ENCODE assay signal across 1 cellular context in genomic region chr10:58322072-58322834, GRCh38.
TF ChIP-seq lines count a peak whose summit lies in the region.

No MANE protein-coding gene starts in this region.

TF ChIP-seq in HepG2, 621 proteins besides CTCF, POLR2A, EP300 and RAD21 (continued from another document and continues in another):
- TF ChIP-seq FOXP1 (IDR thresholded peaks at IDR 0.05) (no peak), FOXP1 (CRISPR knock-in tag; IDR thresholded peaks at IDR 0.05) (peak; percentile 13; the same call in 1 of the 2 replicates), HOMEZ (CRISPR knock-in tag; IDR thresholded peaks at IDR 0.05; ENCODE audit: low read depth) (peak; percentile 87), PCBP1 (IDR thresholded peaks at IDR 0.05; ENCODE audit: borderline replicate concordance, low read depth, low read length) (no peak), MXD1 (CRISPR knock-in tag; IDR thresholded peaks at IDR 0.05) (no peak), NFIC (IDR thresholded peaks at IDR 0.05; ENCODE audit: low read length) (peak; percentile 36; the same call in 1 of the 2 replicates), ZSCAN12 (CRISPR knock-in tag; IDR thresholded peaks at IDR 0.05) (no peak), ZNF652 (CRISPR knock-in tag; IDR thresholded peaks at IDR 0.05; ENCODE audit: borderline replicate concordance, low read depth) (no peak), ZNF513 (CRISPR knock-in tag; conservative IDR thresholded peaks at IDR 0.05) (no peak), FUBP1 (CRISPR knock-in tag; IDR thresholded peaks at IDR 0.05; ENCODE audit: borderline replicate concordance) (no peak), NR2F6 (IDR thresholded peaks at IDR 0.05) (peak; percentile 67), NR2F6 (CRISPR knock-in tag; IDR thresholded peaks at IDR 0.05) (peak; percentile 72), PHF21A (CRISPR knock-in tag; IDR thresholded peaks at IDR 0.05) (peak; percentile 4; the same call in 1 of the 2 replicates), MZF1 (CRISPR knock-in tag; IDR thresholded peaks at IDR 0.05; ENCODE audit: borderline replicate concordance) (no peak), STAG1 (CRISPR knock-in tag; IDR thresholded peaks at IDR 0.05) (no peak), CREM (IDR thresholded peaks at IDR 0.05) (peak; percentile 15; the same call in 1 of the 2 replicates), CREM (CRISPR knock-in tag; IDR thresholded peaks at IDR 0.05) (no peak), CEBPB (IDR thresholded peaks at IDR 0.05; ENCODE audit: borderline replicate concordance, low read depth, low read length) (peak; percentile 78; the same call in 1 of the 2 replicates), ZNF331 (CRISPR knock-in tag; IDR thresholded peaks at IDR 0.05) (peak; percentile 60; the same call in 1 of the 2 replicates), PATZ1 (CRISPR knock-in tag; IDR thresholded peaks at IDR 0.05) (0 out of 2 replicates have a peak, but pooled peaks have one; percentile 20), FOXJ3 (CRISPR knock-in tag; IDR thresholded peaks at IDR 0.05; ENCODE audit: borderline replicate concordance) (no peak), CEBPG (CRISPR knock-in tag; IDR thresholded peaks at IDR 0.05) (peak; percentile 81), SAP130 (CRISPR knock-in tag; IDR thresholded peaks at IDR 0.05; ENCODE audit: low read depth) (peak; percentile 44), SMARCC2 (IDR thresholded peaks at IDR 0.05) (no peak), ZSCAN20 (CRISPR knock-in tag; IDR thresholded peaks at IDR 0.05; ENCODE audit: borderline replicate concordance) (no peak), GABPA (IDR thresholded peaks at IDR 0.05; ENCODE audit: low read depth, low read length) (no peak), GABPA (CRISPR knock-in tag; IDR thresholded peaks at IDR 0.05; ENCODE audit: low read depth) (peak; percentile 62), HMG20A (CRISPR knock-in tag; IDR thresholded peaks at IDR 0.05; ENCODE audit: borderline replicate concordance) (peak; percentile 50; the same call in 1 of the 2 replicates), JUND (CRISPR knock-in tag; IDR thresholded peaks at IDR 0.05) (no peak), ZMYM4 (CRISPR knock-in tag; IDR thresholded peaks at IDR 0.05) (peak; percentile 54; the same call in 1 of the 2 replicates), ZNF597 (CRISPR knock-in tag; IDR thresholded peaks at IDR 0.05) (no peak), NR2F1 (CRISPR knock-in tag; IDR thresholded peaks at IDR 0.05) (peak in 1 of 2 experiments; percentile 67; a peak in 3 of 4 replicates), ERF (CRISPR knock-in tag; IDR thresholded peaks at IDR 0.05) (0 out of 2 replicates have a peak, but pooled peaks have one; percentile 46), ZBTB20 (CRISPR knock-in tag; IDR thresholded peaks at IDR 0.05; ENCODE audit: borderline replicate concordance, low read depth) (no peak), PBX2 (CRISPR knock-in tag; IDR thresholded peaks at IDR 0.05) (no peak), PRPF4 (IDR thresholded peaks at IDR 0.05; ENCODE audit: low read depth, low read length, poor library complexity, severe bottlenecking) (no peak), TCF7L2 (IDR thresholded peaks at IDR 0.05; ENCODE audit: low read depth, low read length) (no peak), RXRB (CRISPR knock-in tag; IDR thresholded peaks at IDR 0.05; ENCODE audit: borderline replicate concordance) (peak; percentile 74; the same call in 1 of the 2 replicates), SIX1 (CRISPR knock-in tag; IDR thresholded peaks at IDR 0.05; ENCODE audit: borderline replicate concordance) (peak; percentile 99), NR2F2 (IDR thresholded peaks at IDR 0.05; ENCODE audit: borderline replicate concordance, low read depth) (peak; percentile 29; the same call in 1 of the 2 replicates), ZBTB42 (CRISPR knock-in tag; IDR thresholded peaks at IDR 0.05) (no peak), E2F1 (CRISPR knock-in tag; IDR thresholded peaks at IDR 0.05) (no peak), ZEB1 (IDR thresholded peaks at IDR 0.05; ENCODE audit: insufficient replicate concordance, low read depth) (no peak), ATF4 (CRISPR knock-in tag; IDR thresholded peaks at IDR 0.05) (0 out of 4 replicates have a peak, but pooled peaks of 1 of the 2 experiments have one; percentile 19), TEAD3 (CRISPR knock-in tag; optimal IDR thresholded peaks at IDR 0.05; ENCODE audit: borderline replicate concordance) (peak; percentile 12), ARID5B (CRISPR knock-in tag; IDR thresholded peaks at IDR 0.05) (peak; percentile 76), ISL2 (CRISPR knock-in tag; IDR thresholded peaks at IDR 0.05) (no peak), XRCC5 (optimal IDR thresholded peaks at IDR 0.05; ENCODE audit: low read length) (no peak), ZGPAT (CRISPR knock-in tag; IDR thresholded peaks at IDR 0.05) (peak; percentile 52; the same call in 1 of the 2 replicates)
